8 cellular contexts compared by ENCODE assay signal in genomic region chr18:77061946-77062517, GRCh38.
A peak's percentile ranks its signal among the peaks of the same experiment; 100 is the strongest.
DNase-seq lines count a peak whose midpoint lies in the region; ATAC-seq, FAIRE-seq and TF ChIP-seq lines count a peak whose summit lies in the region.

No MANE protein-coding gene starts in this region.

- no peaks in the 10 kb centered on the region for H3K36me3 Mint-ChIP-seq in astrocyte (ENCODE audit: low read depth, unreplicated experiment)
- H3K36me3 Mint-ChIP-seq in nephron progenitor cell (ENCODE audit: low read depth), result no peaks in the 10 kb centered on the region

- H3K27me3 ChIP-seq in astrocyte (ENCODE audit: insufficient read depth, low read length), result no peaks in the 10 kb centered on the region

- peaks cover 58% of the 10 kb centered on the region for H3K4me1 ChIP-seq in astrocyte (ENCODE audit: insufficient read depth, low read length)

- peak overlapping the region; percentile 47 for H3K4me2 ChIP-seq in astrocyte (ENCODE audit: low read length)

- ATAC-seq in GM18499 (IDR thresholded peaks at IDR 0.05; ENCODE audit: insufficient read depth, unreplicated experiment) (peak; percentile 28), GM21737 (IDR thresholded peaks at IDR 0.05; ENCODE audit: unreplicated experiment) (peak; percentile 33)

- H3K4me1 Mint-ChIP-seq in astrocyte (ENCODE audit: low read depth, unreplicated experiment) (peaks cover 36% of the 10 kb centered on the region), nephron progenitor cell (peaks cover 31% of the 10 kb centered on the region)

- H3K9me3 Mint-ChIP-seq in astrocyte (ENCODE audit: unreplicated experiment) (peaks cover 4% of the 10 kb centered on the region), nephron progenitor cell (no peaks in the 10 kb centered on the region)

- FAIRE-seq in astrocyte (lab: Jason Lieb, UNC) (no peak), D721Med (lab: Jason Lieb, UNC) (no peak)

- no peak overlapping the region for H2AFZ ChIP-seq in astrocyte (ENCODE audit: low read depth, low read length)

- H3K27ac Mint-ChIP-seq in astrocyte (ENCODE audit: unreplicated experiment) (no peak overlapping the region), nephron progenitor cell (no peak overlapping the region)

- H3K36me3 ChIP-seq in KOPT-K1 (ENCODE audit: insufficient read depth, low read length), result no peaks in the 10 kb centered on the region
- H3K36me3 ChIP-seq in astrocyte (ENCODE audit: insufficient read depth, low read length), result no peaks in the 10 kb centered on the region

- no peaks in the 10 kb centered on the region for H3K79me2 ChIP-seq in astrocyte (ENCODE audit: insufficient read depth, low read length)

- peak overlapping the region; percentile 77 for H3K9ac ChIP-seq in astrocyte (ENCODE audit: low read length)

- H3K27ac ChIP-seq in KOPT-K1 (ENCODE audit: low read depth, low read length, poor library complexity, severe bottlenecking) (peak overlapping the region; percentile 52), astrocyte (ENCODE audit: low read depth, low read length) (peak overlapping the region; percentile 96)

- H3K4me3 ChIP-seq in astrocyte (ENCODE audit: insufficient read depth, low read depth, low read length), result no peak overlapping the region

- H3K9me3 ChIP-seq in KOPT-K1 (ENCODE audit: insufficient read depth, low read length, poor library complexity, severe bottlenecking) (no peaks in the 10 kb centered on the region), astrocyte (ENCODE audit: insufficient read depth, low read depth, low read length) (no peaks in the 10 kb centered on the region)

- no peak for TF ChIP-seq CTCF in astrocyte (IDR thresholded peaks at IDR 0.05; ENCODE audit: insufficient read depth, low read depth, low read length)
- TF ChIP-seq CTCF in nephron progenitor cell (IDR thresholded peaks at IDR 0.05), result peak; percentile 6
- TF ChIP-seq CTCF in D721Med (IDR thresholded peaks at IDR 0.05; ENCODE audit: insufficient read depth, missing control alignments), result no peak

- no peak overlapping the region for H3K4me3 Mint-ChIP-seq in astrocyte (ENCODE audit: unreplicated experiment)
- H3K4me3 Mint-ChIP-seq in nephron progenitor cell, result no peak overlapping the region

- DNase-seq in astrocyte (ENCODE audit: low read depth), result no peak
- no peak for DNase-seq in nephron progenitor cell
- DNase-seq in D721Med (ENCODE audit: insufficient read length, low spot score), result no peak
- no peak for DNase-seq in NCI-H1417 treated with DMSO at 0.1 percent for 48 hours (lab: John Stamatoyannopoulos, UW)
- DNase-seq in NCI-H2171 treated with DMSO at 0.1 percent for 48 hours (lab: John Stamatoyannopoulos, UW), result no peak

- no peaks in the 10 kb centered on the region for H4K20me1 ChIP-seq in astrocyte (ENCODE audit: insufficient read depth, low read length)

- H3K27me3 Mint-ChIP-seq in astrocyte (ENCODE audit: low read depth, unreplicated experiment) (no peaks in the 10 kb centered on the region), nephron progenitor cell (ENCODE audit: low read depth, poor library complexity) (peaks cover 7% of the 10 kb centered on the region)
